In genomic region chr17:35315283-35315682, GRCh38 we compare ENCODE assay signal across 10 cellular contexts. TPM values are rescaled to one million over a fixed set of nuclear protein-coding genes. Genes with fewer than 3 reads are reported as not detected.
DNase-seq lines count a peak whose midpoint lies in the region; ATAC-seq and TF ChIP-seq lines count a peak whose summit lies in the region.
"Had no signal": no experiment of that assay in that cellular context is flagged by ENCODE, and none has a peak within 500 bp of the region (broad histone marks: within the 10 kb centered on the region; RNA-seq: fewer than 3 reads in every experiment).

No MANE protein-coding gene starts in this region.

- TF ChIP-seq CTCF in PC-3 (conservative IDR thresholded peaks at IDR 0.05; ENCODE audit: low read depth, low read length): no peak
- TF ChIP-seq CTCF in ovary (IDR thresholded peaks at IDR 0.05): no peak

- no peaks in the 10 kb centered on the region for H3K27me3 ChIP-seq in CD4-positive, alpha-beta memory T cell (ENCODE audit: insufficient read depth, low read length)
- H3K27me3 ChIP-seq in PC-3 (ENCODE audit: low read length) (no peaks in the 10 kb centered on the region), esophagus (ENCODE audit: control insufficient read depth in 1 of 2, insufficient read depth in 2 of 2, low read length in 2 of 2) (no peaks in the 10 kb centered on the region), ovary (no peaks in the 10 kb centered on the region)

- H3K4me2 ChIP-seq in PC-3 (ENCODE audit: low read length): peak overlapping the region; percentile 28; the same call in 1 of the 2 replicates

- no peak for TF ChIP-seq EP300 in ovary (IDR thresholded peaks at IDR 0.05)

- peak overlapping the region in 6 of 8 donors; percentile 44 to 98 (median 66) for H3K4me3 Mint-ChIP-seq in CD4-positive, alpha-beta memory T cell

- H3F3A ChIP-seq in PC-3 (ENCODE audit: low read length, unreplicated experiment): no peaks in the 10 kb centered on the region

- peaks cover 44 to 67% (median 53%) of the 10 kb centered on the region in 4 donors for H3K4me1 Mint-ChIP-seq in CD4-positive, alpha-beta memory T cell

- H3K79me2 ChIP-seq in PC-3 (ENCODE audit: low read length): no peaks in the 10 kb centered on the region

- no peak overlapping the region for H3K27ac ChIP-seq in CD4-positive, alpha-beta memory T cell (ENCODE audit: low read depth, low read length)
- H3K27ac ChIP-seq in PC-3 (ENCODE audit: low read length) (peak overlapping the region; percentile 63), esophagus (ENCODE audit: low read depth in 2 of 2, low read length in 1 of 2) (peak overlapping the region; percentile 68 to 90), ovary (no peak overlapping the region)

- 26 to 29% methylated on average over 5 of the region's 5 CpGs for WGBS in esophagus, 2 donors
- 3 to 7% (median 7%) methylated on average over 5 of the region's 5 CpGs for WGBS in ovary, 3 donors

- POLR2A ChIA-PET in CD4-positive, alpha-beta memory T cell (lab: Charles Lee; ENCODE audit: partially characterized antibody): interaction anchor here (1.2 to 11.3 kb wide), 8 partner anchors 46 to 263 kb away, joined by 3 to 316 read pairs (median 28); partner anchors contain the start of genes PEX12, SLFN12L, SLFN13 and SLFN5
- POLR2A ChIA-PET in PC-3 (lab: Charles Lee; ENCODE audit: unreplicated experiment): no interaction called here

- H3K36me3 ChIP-seq in CD4-positive, alpha-beta memory T cell (ENCODE audit: insufficient read depth, low read length): no peaks in the 10 kb centered on the region
- H3K36me3 ChIP-seq in PC-3 (ENCODE audit: low read depth, low read length) (no peaks in the 10 kb centered on the region), esophagus (ENCODE audit: control insufficient read depth in 2 of 2, insufficient read depth in 2 of 2, low read length in 1 of 2) (no peaks in the 10 kb centered on the region), ovary (no peaks in the 10 kb centered on the region)

- CTCF ChIA-PET in CD4-positive, alpha-beta memory T cell (lab: Charles Lee; ENCODE audit: partially characterized antibody): interaction anchor here (1.0 to 6.5 kb wide), 3 partner anchors 31 to 221 kb away, joined by 3 to 270 read pairs (median 3); partner anchors contain the start of gene SLFN12L
- CTCF ChIA-PET in PC-3 (lab: Charles Lee): interaction anchor here (0.6 kb wide), 1 partner anchor 52 kb away, joined by 3 read pairs; no protein-coding TSS in a partner anchor

- H3K9ac ChIP-seq in PC-3 (ENCODE audit: low read length): no peak overlapping the region

- no peaks in the 10 kb centered on the region for H3K9me3 Mint-ChIP-seq in CD4-positive, alpha-beta memory T cell

- H3K27ac Mint-ChIP-seq in CD4-positive, alpha-beta memory T cell: peak overlapping the region; percentile 33 to 90 (median 76)

- no TSS peak for BruUV-seq in PC-3 (replicated peaks; lab: Mats Ljungman, UMichigan)

- H3K27me3 Mint-ChIP-seq in CD4-positive, alpha-beta memory T cell: no peaks in the 10 kb centered on the region

- H3K4me1 ChIP-seq in CD4-positive, alpha-beta memory T cell (ENCODE audit: insufficient read depth, low read length): peaks cover 31% of the 10 kb centered on the region
- H3K4me1 ChIP-seq in PC-3 (ENCODE audit: insufficient read depth, low read length) (peaks cover 17% of the 10 kb centered on the region; the same call in 1 of the 2 replicates), esophagus (ENCODE audit: control insufficient read depth in 2 of 2, insufficient read depth in 2 of 2, low read length in 1 of 2) (peaks cover 0 to 11% of the 10 kb centered on the region in 2 donors), ovary (ENCODE audit: insufficient read depth) (peaks cover 6% of the 10 kb centered on the region)

- H3K36me3 Mint-ChIP-seq in CD4-positive, alpha-beta memory T cell: peaks cover 3 to 5% of the 10 kb centered on the region in 2 donors

- peak; percentile 76 for ATAC-seq in PC-3
- ATAC-seq in GM19455 (IDR thresholded peaks at IDR 0.05; ENCODE audit: unreplicated experiment): no peak
- no peak for ATAC-seq in GM19351 (IDR thresholded peaks at IDR 0.05; ENCODE audit: unreplicated experiment)

- H3K4me3 ChIP-seq in CD4-positive, alpha-beta memory T cell (ENCODE audit: low read length in 2 of 2): no peak overlapping the region
- H3K4me3 ChIP-seq in PC-3 (ENCODE audit: low read length) (no peak overlapping the region), esophagus (ENCODE audit: low read depth in 1 of 2, low read length in 2 of 2) (no peak overlapping the region), ovary (no peak overlapping the region)

- no peaks in the 10 kb centered on the region for H3K9me3 ChIP-seq in CD4-positive, alpha-beta memory T cell (ENCODE audit: control insufficient read depth in 1 of 2, low read length in 2 of 2)
- H3K9me3 ChIP-seq in PC-3 (ENCODE audit: low read length) (no peaks in the 10 kb centered on the region), esophagus (ENCODE audit: control insufficient read depth in 2 of 2, insufficient read depth in 1 of 2, low read depth in 1 of 2, low read length in 1 of 2) (no peaks in the 10 kb centered on the region), ovary (no peaks in the 10 kb centered on the region)

- no peaks in the 10 kb centered on the region for H4K20me1 ChIP-seq in PC-3 (ENCODE audit: low read length)

- TF ChIP-seq POLR2A in ovary (IDR thresholded peaks at IDR 0.05): no peak

- no peak for DNase-seq in CD4-positive, alpha-beta memory T cell
- DNase-seq in PC-3 (peak; percentile 86), ovary (peak in 4 of 5 donors; percentile 13 to 34 (median 21)), NCI-H187 treated with DMSO at 0.1 percent for 48 hours (lab: John Stamatoyannopoulos, UW) (no peak)
- DNase-seq in effector CD4-positive, alpha-beta T cell: no peak
- DNase-seq: NCI-H2107; stimulated activated CD4-positive, alpha-beta T cell treated with anti-CD3 and anti-CD28 coated beads, Interleukin-2, amount 100 ng/mL, for 48 hours had no signal

- H2AFZ ChIP-seq in PC-3 (ENCODE audit: low read length): no peak overlapping the region

- intact Hi-C loops in CD4-positive, alpha-beta memory T cell (cut with micrococcal nuclease): no loop called here
- intact Hi-C loops in PC-3 (cut with micrococcal nuclease) (loop anchor here (10.0 kb wide), 1 partner anchor 60 kb away; no protein-coding TSS in a partner anchor), ovary (cut with DNase I) (loop anchor here in 2 of 4 donors (10.0 kb wide), 2 partner anchors 220 to 430 kb away; partner anchors contain the start of gene SLFN12L (in 1 of the 2))

- no peaks in the 10 kb centered on the region for H3K9me2 ChIP-seq in PC-3 (replicated peaks; ENCODE audit: low read length)

RNA-seq across cellular contexts. Expression of gene SLFN11, which starts 58.1 kb away (rescaled TPM):
- 10 to 100 TPM; 72.4 to 74.2 TPM for total RNA-seq in CD4-positive, alpha-beta memory T cell
- 10 to 100 TPM in 1 of 2 donors, 1 to 10 TPM in 1; 6.6 to 13.6 TPM for polyA plus RNA-seq in CD4-positive, alpha-beta memory T cell
- total RNA-seq in PC-3 (2014; rRNA removed): 7.5 and 13.9 TPM in 2 replicates
- 1 to 10 TPM; 2.7 to 3.0 TPM for polyA plus RNA-seq in esophagus
- 10 to 100 TPM; 27.7 to 75.0 (median 42.7) TPM for total RNA-seq in ovary
- polyA plus RNA-seq in ovary: 10 to 100 TPM in 1 of 2 donors, 1 to 10 TPM in 1; 9.6 to 36.0 TPM

Comparison
In these comparisons a context has a peak if more than half of its experiments do, and no peak if none do; other contexts are left out.
1. DNase-seq: peak in PC-3 (single experiment) and ovary (4 of 5); none in CD4-positive, alpha-beta memory T cell (0 of 5), effector CD4-positive, alpha-beta T cell (single experiment) and NCI-H187 treated with DMSO at 0.1 percent for 48 hours (single experiment).
2. H3K27ac ChIP-seq: peak in PC-3 (single experiment) and esophagus (2 of 2); none in CD4-positive, alpha-beta memory T cell (single experiment) and ovary (0 of 2).